ENCODE assay signal across 13 cellular contexts in genomic region chr16:58451945-58452401, GRCh38. TPM values are rescaled to one million over a fixed set of nuclear protein-coding genes. Genes with fewer than 3 reads are reported as not detected.
DNase-seq lines count a peak whose midpoint lies in the region; ATAC-seq and TF ChIP-seq lines count a peak whose summit lies in the region.
"Had no signal": no experiment of that assay in that cellular context is flagged by ENCODE, and none has a peak within 500 bp of the region (broad histone marks: within the 10 kb centered on the region; RNA-seq: fewer than 3 reads in every experiment).

No MANE protein-coding gene starts in this region.

- H3K4me2 ChIP-seq in Loucy (ENCODE audit: low read depth, low read length, poor library complexity, severe bottlenecking), result no peak overlapping the region

- H4K20me1 ChIP-seq in Loucy (ENCODE audit: insufficient read depth, low read length, poor library complexity, severe bottlenecking), result no peaks in the 10 kb centered on the region

- no peaks in the 10 kb centered on the region for H3K36me3 ChIP-seq in Loucy (ENCODE audit: insufficient read depth, low read length)

- DNase-seq in DMS 273 treated with DMSO at 0.1 percent for 48 hours (lab: John Stamatoyannopoulos, UW) (peak; percentile 26), cardiac fibroblast (ENCODE audit: low read depth in 2 of 2) (peak; percentile 43 to 51), left lobe of liver (ENCODE audit: low spot score) (no peak), AML-193 (lab: John Stamatoyannopoulos, UW) (no peak), GF-D8 (lab: John Stamatoyannopoulos, UW) (no peak), SW 1271 (lab: John Stamatoyannopoulos, UW) (no peak), COLO668 (lab: John Stamatoyannopoulos, UW; ENCODE audit: unreplicated experiment) (no peak)
- DNase-seq: activated CD4-positive, alpha-beta T cell treated with anti-CD3 and anti-CD28 coated beads for 48 hours; activated naive CD4-positive, alpha-beta T cell treated with anti-CD3 and anti-CD28 coated beads, Interleukin-2, amount 10 ng/mL, durations not matched to agents 7 days and 5 days; CD8-positive, alpha-beta memory T cell; naive thymus-derived CD8-positive, alpha-beta T cell; stimulated activated naive CD4-positive, alpha-beta T cell had no signal

- ATAC-seq in left lobe of liver, result peak; percentile 35
- ATAC-seq: naive thymus-derived CD8-positive, alpha-beta T cell had no signal

- no peaks in the 10 kb centered on the region for H3K27me3 ChIP-seq in Loucy (ENCODE audit: insufficient read depth, low read length, poor library complexity, severe bottlenecking)

- H3K9ac ChIP-seq in Loucy (ENCODE audit: low read depth, low read length, poor library complexity, severe bottlenecking), result no peak overlapping the region

- H3K9me3 ChIP-seq in Loucy (ENCODE audit: insufficient read depth, low read depth, low read length), result no peaks in the 10 kb centered on the region

- no peaks in the 10 kb centered on the region for H3K9me2 ChIP-seq in Loucy (replicated peaks; ENCODE audit: low read depth, low read length)

- TF ChIP-seq CTCF in Loucy (conservative IDR thresholded peaks at IDR 0.05; ENCODE audit: low read length), result peak; percentile 17; the same call in 1 of the 2 replicates
- no peak for TF ChIP-seq CTCF in cardiac fibroblast (IDR thresholded peaks at IDR 0.05; ENCODE audit: low read depth, low read length)

- no peak overlapping the region for H3K4me3 ChIP-seq in Loucy (ENCODE audit: low read length, poor library complexity, severe bottlenecking)
- no peak overlapping the region for H3K4me3 ChIP-seq in cardiac fibroblast (replicated peaks in 1 of 2; ENCODE audit: low read depth in 2 of 2, low read length in 2 of 2)

- no peaks in the 10 kb centered on the region for H3F3A ChIP-seq in Loucy (ENCODE audit: low read depth)

- no peaks in the 10 kb centered on the region for H3K79me2 ChIP-seq in Loucy (ENCODE audit: insufficient read depth, low read length)

- no peak overlapping the region for H2AFZ ChIP-seq in Loucy (ENCODE audit: low read length)

- H3K4me1 ChIP-seq in Loucy (ENCODE audit: insufficient read depth, low read length, poor library complexity, severe bottlenecking), result peaks cover 9% of the 10 kb centered on the region

RNA-seq across cellular contexts. Expression of gene NDRG4, which starts 48.0 kb away (rescaled TPM):
- 2.4 TPM for total RNA-seq in left lobe of liver

RNA-seq across cellular contexts. Expression of gene GINS3, which starts 59.7 kb away (rescaled TPM):
- 1.9 TPM for total RNA-seq in left lobe of liver

Comparison
In these comparisons a context has a peak if more than half of its experiments do, and no peak if none do; other contexts are left out.
1. DNase-seq: peak in DMS 273 treated with DMSO at 0.1 percent for 48 hours (single experiment) and cardiac fibroblast (2 of 2); none in left lobe of liver (single experiment), AML-193 (0 of 2), GF-D8 (single experiment), SW 1271 (0 of 2) and COLO668 (single experiment).